11 cellular contexts compared by ENCODE assay signal in genomic region chr20:45826381-45827019, GRCh38. TPM values are rescaled to one million over a fixed set of nuclear protein-coding genes. Genes with fewer than 3 reads are reported as not detected.
A peak's percentile ranks its signal among the peaks of the same experiment; 100 is the strongest.
DNase-seq lines count a peak whose midpoint lies in the region; ATAC-seq, FAIRE-seq and TF ChIP-seq lines count a peak whose summit lies in the region.
"Had no signal": no experiment of that assay in that cellular context is flagged by ENCODE, and none has a peak within 500 bp of the region (broad histone marks: within the 10 kb centered on the region; RNA-seq: fewer than 3 reads in every experiment).

No MANE protein-coding gene starts in this region.

- peak overlapping the region; percentile 69 to 92 for H3K27ac ChIP-seq in aorta (ENCODE audit: low read depth in 1 of 2, low read length in 2 of 2)
- H3K27ac ChIP-seq in pancreas: no peak overlapping the region

- H3K9me3 ChIP-seq in aorta (ENCODE audit: control insufficient read depth, low read length): no peaks in the 10 kb centered on the region
- H3K9me3 ChIP-seq in pancreas: no peaks in the 10 kb centered on the region

- no TSS peak for BruUV-seq in Calu3 (replicated peaks; lab: Mats Ljungman, UMichigan)

- TF ChIP-seq CTCF in Calu3 (IDR thresholded peaks at IDR 0.05; ENCODE audit: unreplicated experiment) (no peak), pancreas (IDR thresholded peaks at IDR 0.05) (no peak)

- H3K27ac Mint-ChIP-seq in dendritic cell treated with granulocyte-macrophage colony-stimulating factor and Interleukin-4, amounts not matched to agents 40 ng/mL and 50 ng/mL, for 4 days: peak overlapping the region; percentile 22
- no peak overlapping the region for H3K27ac Mint-ChIP-seq in Calu3 (ENCODE audit: unreplicated experiment)
- H3K27ac Mint-ChIP-seq: activated CD8-positive, alpha-beta T cell treated with anti-CD3 and anti-CD28 coated beads, Interleukin-2, amount 10 ng/mL, durations not matched to agents 7 days and 5 days had no signal

- WGBS in aorta, 2 donors: 8 to 14% methylated on average over 6 of the region's 6 CpGs
- WGBS in pancreas, 2 donors: 71 to 80% methylated on average over 6 of the region's 6 CpGs

- peak; percentile 60 for ATAC-seq in Right ventricle myocardium inferior
- ATAC-seq in aorta (ENCODE audit: low FRiP score): peak; percentile 80
- ATAC-seq in GM18909 (IDR thresholded peaks at IDR 0.05; ENCODE audit: poor library complexity, unreplicated experiment): no peak
- no peak for ATAC-seq in pancreas
- ATAC-seq: activated CD8-positive, alpha-beta T cell treated with anti-CD3 and anti-CD28 coated beads, Interleukin-2, amount 10 ng/mL, durations not matched to agents 7 days and 5 days had no signal

- no peak overlapping the region for H3K4me3 ChIP-seq in aorta (ENCODE audit: low read length in 2 of 2)
- H3K4me3 ChIP-seq in pancreas: no peak overlapping the region

- peaks cover 28% of the 10 kb centered on the region for H3K4me1 Mint-ChIP-seq in dendritic cell treated with granulocyte-macrophage colony-stimulating factor and Interleukin-4, amounts not matched to agents 40 ng/mL and 50 ng/mL, for 4 days (ENCODE audit: low read depth)
- H3K4me1 Mint-ChIP-seq in Calu3 (ENCODE audit: low read depth, unreplicated experiment): peaks cover 30% of the 10 kb centered on the region

- no peaks in the 10 kb centered on the region for H3K36me3 Mint-ChIP-seq in dendritic cell treated with granulocyte-macrophage colony-stimulating factor and Interleukin-4, amounts not matched to agents 40 ng/mL and 50 ng/mL, for 4 days (ENCODE audit: low read depth)
- peaks cover 11% of the 10 kb centered on the region for H3K36me3 Mint-ChIP-seq in Calu3 (ENCODE audit: insufficient read depth, unreplicated experiment)

- intact Hi-C loops in Right ventricle myocardium inferior (cut with DNase I) (loop anchor here (10.0 kb wide), 1 partner anchor 258 kb away; the partner anchor contains the start of gene NCOA5), cardiac septum (cut with DNase I) (loop anchor here (10.0 kb wide), 1 partner anchor 138 kb away; no protein-coding TSS in a partner anchor), aorta (cut with DNase I) (no loop called here), Calu3 (cut with micrococcal nuclease; ENCODE audit: unreplicated experiment) (no loop called here), pancreas (cut with DNase I) (loop anchor here in 1 of 3 donors (10.0 kb wide), 1 partner anchor 138 kb away; no protein-coding TSS in a partner anchor)
- intact Hi-C loops in dendritic cell treated with granulocyte-macrophage colony-stimulating factor and Interleukin-4, amounts not matched to agents 40 ng/mL and 50 ng/mL, for 4 days (cut with micrococcal nuclease): no loop called here

- H3K9me3 Mint-ChIP-seq in dendritic cell treated with granulocyte-macrophage colony-stimulating factor and Interleukin-4, amounts not matched to agents 40 ng/mL and 50 ng/mL, for 4 days: no peaks in the 10 kb centered on the region
- no peaks in the 10 kb centered on the region for H3K9me3 Mint-ChIP-seq in Calu3 (ENCODE audit: low read depth, unreplicated experiment)

- CTCF ChIA-PET in Calu3 (lab: Charles Lee): interaction anchor here (0.5 kb wide), 1 partner anchor 162 kb away, joined by 6 read pairs; no protein-coding TSS in a partner anchor

- H3K27me3 ChIP-seq in aorta (ENCODE audit: control insufficient read depth in 1 of 2, insufficient read depth in 2 of 2, low read length in 1 of 2) (no peaks in the 10 kb centered on the region), pancreas (peaks cover 0 to 7% (median 2%) of the 10 kb centered on the region in 4 donors)

- DNase-seq in Right ventricle myocardium inferior (ENCODE audit: missing footprints): no peak
- no peak for DNase-seq in cardiac septum (ENCODE audit: low spot score)
- peak; percentile 98 for DNase-seq in myocyte (ENCODE audit: low read depth)
- DNase-seq in aorta: peak in 1 of 2 donors; percentile 78
- DNase-seq in Calu3: no peak
- no peak for DNase-seq in pancreas
- DNase-seq: activated CD8-positive, alpha-beta T cell treated with anti-CD3 and anti-CD28 coated beads, Interleukin-2, amount 10 ng/mL, durations not matched to agents 7 days and 5 days; amniotic stem cell; glutamatergic neuron had no signal

- peaks cover 39% of the 10 kb centered on the region for H3K27me3 Mint-ChIP-seq in dendritic cell treated with granulocyte-macrophage colony-stimulating factor and Interleukin-4, amounts not matched to agents 40 ng/mL and 50 ng/mL, for 4 days
- peaks cover 39% of the 10 kb centered on the region for H3K27me3 Mint-ChIP-seq in Calu3 (ENCODE audit: unreplicated experiment)

- H3K4me1 ChIP-seq in aorta (ENCODE audit: control insufficient read depth in 1 of 2, insufficient read depth in 2 of 2, low read length in 2 of 2) (no peaks in the 10 kb centered on the region), pancreas (peaks cover 0 to 4% (median 0%) of the 10 kb centered on the region in 3 donors)

- no peaks in the 10 kb centered on the region for H3K36me3 ChIP-seq in aorta (ENCODE audit: control insufficient read depth in 1 of 2, insufficient read depth in 2 of 2, low read length in 1 of 2)
- H3K36me3 ChIP-seq in pancreas: no peaks in the 10 kb centered on the region

- no peak for FAIRE-seq in pancreas (lab: Jason Lieb, UNC)

- no peak overlapping the region for H3K4me3 Mint-ChIP-seq in dendritic cell treated with granulocyte-macrophage colony-stimulating factor and Interleukin-4, amounts not matched to agents 40 ng/mL and 50 ng/mL, for 4 days
- no peak overlapping the region for H3K4me3 Mint-ChIP-seq in Calu3 (ENCODE audit: low read depth, unreplicated experiment)
- H3K4me3 Mint-ChIP-seq: activated CD8-positive, alpha-beta T cell treated with anti-CD3 and anti-CD28 coated beads, Interleukin-2, amount 10 ng/mL, durations not matched to agents 7 days and 5 days had no signal

RNA-seq across cellular contexts. Expression of gene TNNC2, which starts 0.6 kb away (rescaled TPM):
- not detected for total RNA-seq in Right ventricle myocardium inferior
- not detected for total RNA-seq in cardiac septum
- total RNA-seq in myocyte: 678 and 849 TPM in 2 replicates
- polyA plus RNA-seq in myocyte (2012): 383 TPM
- not detected for total RNA-seq in aorta
- 10 to 100 TPM in 1 of 2 donors, 1 to 10 TPM in 1; 1.9 to 26.3 TPM for polyA plus RNA-seq in aorta
- total RNA-seq in Calu3 (2022): not detected in 2 replicates
- not detected for total RNA-seq in pancreas
- polyA plus RNA-seq in pancreas: 1 to 10 TPM; 1.2 to 4.0 TPM
- total RNA-seq: activated CD8-positive, alpha-beta T cell treated with anti-CD3 and anti-CD28 coated beads, Interleukin-2, amount 10 ng/mL, durations not matched to agents 7 days and 5 days had no signal

RNA-seq across cellular contexts. Expression of gene SNX21, which starts 7.1 kb away (rescaled TPM):
- total RNA-seq in Right ventricle myocardium inferior (22.5 TPM), cardiac septum (19.5 TPM), myocyte (131 and 161 TPM in 2 replicates), aorta (10 to 100 TPM; 36.2 to 57.7 TPM), Calu3 (2022) (7.6 and 8.7 TPM in 2 replicates), pancreas (1 to 10 TPM; 4.6 to 8.9 (median 5.9) TPM)
- 48.1 TPM for polyA plus RNA-seq in myocyte (2012)
- polyA plus RNA-seq in aorta (100 to 1,000 TPM in 1 of 2 donors, 10 to 100 TPM in 1; 14.9 to 117 TPM), pancreas (10 to 100 TPM; 11.3 to 22.6 TPM)

RNA-seq across cellular contexts. Expression of gene UBE2C, which starts 14.1 kb away (rescaled TPM):
- total RNA-seq in Right ventricle myocardium inferior: 1.7 TPM
- total RNA-seq in cardiac septum: 0.38 TPM
- 1.8 and 2.4 TPM in 2 replicates for total RNA-seq in myocyte
- 0.67 TPM for polyA plus RNA-seq in myocyte (2012)
- total RNA-seq in aorta: 1 to 10 TPM; 1.0 to 1.9 TPM
- 1 to 10 TPM in 1 of 2 donors, not detected in 1; 5.0 TPM for polyA plus RNA-seq in aorta
- 189 and 210 TPM in 2 replicates for total RNA-seq in Calu3 (2022)
- 1 to 10 TPM in 2 of 6 donors, under 1 TPM in 2, not detected in 2; 0.38 to 1.9 (median 1.4) TPM for total RNA-seq in pancreas
- polyA plus RNA-seq in pancreas: under 1 TPM; 0.31 to 0.61 TPM

RNA-seq across cellular contexts. Expression of gene ACOT8, which starts 30.7 kb away (rescaled TPM):
- total RNA-seq in Right ventricle myocardium inferior (29.4 TPM), cardiac septum (24.9 TPM), myocyte (29.8 and 47.2 TPM in 2 replicates), aorta (10 to 100 TPM; 11.2 to 15.8 TPM), Calu3 (2022) (37.9 and 39.9 TPM in 2 replicates), pancreas (10 to 100 TPM in 2 of 6 donors, 1 to 10 TPM in 4; 7.0 to 14.0 (median 9.7) TPM)
- polyA plus RNA-seq in myocyte (2012): 38.6 TPM
- polyA plus RNA-seq in aorta (10 to 100 TPM; 24.3 to 32.5 TPM), pancreas (10 to 100 TPM; 17.9 to 21.2 TPM)

RNA-seq across cellular contexts. Expression of gene ZSWIM3, which starts 30.9 kb away (rescaled TPM):
- total RNA-seq in Right ventricle myocardium inferior (2.1 TPM), cardiac septum (2.0 TPM), myocyte (4.5 and 4.7 TPM in 2 replicates), aorta (1 to 10 TPM; 2.5 to 4.5 TPM), Calu3 (2022) (5.2 and 6.1 TPM in 2 replicates), pancreas (1 to 10 TPM in 4 of 6 donors, under 1 TPM in 2; 0.46 to 2.2 (median 1.1) TPM)
- polyA plus RNA-seq in myocyte (2012): 2.9 TPM
- polyA plus RNA-seq in aorta (1 to 10 TPM; 1.5 to 1.7 TPM), pancreas (1 to 10 TPM; 1.4 to 1.9 TPM)

Comparison
In these comparisons a context has a peak if more than half of its experiments do, and no peak if none do; other contexts are left out.
1. ATAC-seq: peak in Right ventricle myocardium inferior (single experiment) and aorta (single experiment); none in GM18909 (single experiment) and pancreas (0 of 4).
2. H3K27ac ChIP-seq: peak in aorta (2 of 2); none in pancreas (0 of 4).
3. RNA of gene TNNC2, which starts 0.6 kb away (total RNA-seq): 678 to 849 TPM in myocyte; not detected in aorta, not detected in cardiac septum (single experiment), not detected in Calu3, not detected in Right ventricle myocardium inferior (single experiment) and not detected in pancreas; every median in the first group is over 100 times any median in the second.
4. RNA of gene UBE2C, which starts 14.1 kb away (total RNA-seq): 189 to 210 TPM in Calu3; 1.0 to 1.9 TPM in aorta, 1.8 to 2.4 TPM in myocyte, 1.7 TPM in Right ventricle myocardium inferior (single experiment), 0.38 to 1.9 TPM in pancreas and 0.38 TPM in cardiac septum (single experiment); every median in the first group is over 10 times any median in the second.
5. intact Hi-C loops: an anchor here in Right ventricle myocardium inferior (10.0 kb wide) and cardiac septum (10.0 kb wide); none called in dendritic cell treated with granulocyte-macrophage colony-stimulating factor and Interleukin-4, amounts not matched to agents 40 ng/mL and 50 ng/mL, for 4 days, aorta and Calu3.